Comparison of ENCODE assay signal across 16 cellular contexts in genomic region chr15:62533687-62534086, GRCh38.
DNase-seq lines count a peak whose midpoint lies in the region; TF ChIP-seq lines count a peak whose summit lies in the region.
"Had no signal": no experiment of that assay in that cellular context is flagged by ENCODE, and none has a peak within 500 bp of the region (broad histone marks: within the 10 kb centered on the region; RNA-seq: fewer than 3 reads in every experiment).

No MANE protein-coding gene starts in this region.

- no peaks in the 10 kb centered on the region for H3K27me3 Mint-ChIP-seq in endodermal cell (ENCODE audit: insufficient read depth)
- H3K27me3 Mint-ChIP-seq in T-helper 2 cell treated with Interferon-gamma antibody and Interleukin-4, amounts not matched to agents 5 μg/mL and 100 μg/mL, for 36 hours (ENCODE audit: low read depth) = no peaks in the 10 kb centered on the region

- no peak overlapping the region for H3K4me3 Mint-ChIP-seq in endodermal cell
- no peak overlapping the region for H3K4me3 Mint-ChIP-seq in T-helper 2 cell treated with Interferon-gamma antibody and Interleukin-4, amounts not matched to agents 5 μg/mL and 100 μg/mL, for 36 hours
- H3K4me3 Mint-ChIP-seq: CD14-positive monocyte had no signal

- peaks cover 13% of the 10 kb centered on the region for H3K36me3 Mint-ChIP-seq in endodermal cell (ENCODE audit: low read depth)
- no peaks in the 10 kb centered on the region for H3K36me3 Mint-ChIP-seq in T-helper 2 cell treated with Interferon-gamma antibody and Interleukin-4, amounts not matched to agents 5 μg/mL and 100 μg/mL, for 36 hours (ENCODE audit: low read depth)
- H3K36me3 Mint-ChIP-seq: CD14-positive monocyte had no signal

- WGBS in endodermal cell (ENCODE audit: insufficient coverage in 1 of 2, insufficient read length in 1 of 2), 2 experiments = 62 to 70% methylated on average over 1 of the region's 1 CpG

- no peak for TF ChIP-seq CTCF in endodermal cell (conservative IDR thresholded peaks at IDR 0.05)

- H3K4me1 Mint-ChIP-seq in endodermal cell = peaks cover 30% of the 10 kb centered on the region
- H3K4me1 Mint-ChIP-seq in T-helper 2 cell treated with Interferon-gamma antibody and Interleukin-4, amounts not matched to agents 5 μg/mL and 100 μg/mL, for 36 hours (ENCODE audit: low read depth) = no peaks in the 10 kb centered on the region
- H3K4me1 Mint-ChIP-seq: CD14-positive monocyte had no signal

- no peak overlapping the region for H3K9ac ChIP-seq in endodermal cell (ENCODE audit: extremely low read depth, low read length, poor library complexity, severe bottlenecking)
- peak overlapping the region in 2 of 5 donors; percentile 35 to 47 for H3K9ac ChIP-seq in subcutaneous abdominal adipose tissue (ENCODE audit: low read length in 5 of 5)

- no peaks in the 10 kb centered on the region for H3K9me3 Mint-ChIP-seq in endodermal cell
- H3K9me3 Mint-ChIP-seq in T-helper 2 cell treated with Interferon-gamma antibody and Interleukin-4, amounts not matched to agents 5 μg/mL and 100 μg/mL, for 36 hours = no peaks in the 10 kb centered on the region

- H3K4me1 ChIP-seq in endodermal cell (ENCODE audit: control insufficient read depth, insufficient read depth, low read length) (peaks cover 6% of the 10 kb centered on the region), subcutaneous abdominal adipose tissue (ENCODE audit: control insufficient read depth in 5 of 5, insufficient read depth in 5 of 5, low read length in 5 of 5) (peaks cover 2 to 30% (median 24%) of the 10 kb centered on the region in 5 donors)

- H3K4me3 ChIP-seq in endodermal cell (ENCODE audit: low read length) (no peak overlapping the region), subcutaneous abdominal adipose tissue (ENCODE audit: low read depth in 1 of 5, low read length in 5 of 5) (no peak overlapping the region)
- H3K4me3 ChIP-seq: PC-9, SJSA1 had no signal

- peak; percentile 23 for DNase-seq in GM04504 (ENCODE audit: low read depth)
- DNase-seq in NCI-H524 treated with DMSO at 0.1 percent for 48 hours (lab: John Stamatoyannopoulos, UW) = peak; percentile 94
- peak; percentile 55 for DNase-seq in endodermal cell
- no peak for DNase-seq in T-helper 2 cell treated with Interferon-gamma antibody and Interleukin-4, amounts not matched to agents 5 μg/mL and 100 μg/mL, for 36 hours (ENCODE audit: low spot score)
- DNase-seq in stimulated activated naive CD4-positive, alpha-beta T cell treated with Interleukin-2 at 50 U/mL for 16 hours (lab: John Stamatoyannopoulos, UW) = no peak
- DNase-seq in activated CD4-positive, alpha-beta T cell treated with anti-CD3 and anti-CD28 coated beads for 4 hours = no peak
- DNase-seq: AML-193, DMS53, KBM-7, NCI-H146, NCI-H446, NCI-H774, PC-9 had no signal

- H3K27me3 ChIP-seq in endodermal cell (ENCODE audit: control insufficient read depth, insufficient read depth, low read length, poor library complexity, severe bottlenecking) (no peaks in the 10 kb centered on the region), subcutaneous abdominal adipose tissue (ENCODE audit: control insufficient read depth in 5 of 5, insufficient read depth in 4 of 5, low read length in 5 of 5) (no peaks in the 10 kb centered on the region)
- H3K27me3 ChIP-seq: SJSA1 had no signal

- H3K36me3 ChIP-seq in endodermal cell (ENCODE audit: control insufficient read depth, insufficient read depth, low read length) (peaks cover 6% of the 10 kb centered on the region), subcutaneous abdominal adipose tissue (ENCODE audit: control insufficient read depth in 5 of 5, insufficient read depth in 5 of 5, low read length in 5 of 5) (no peaks in the 10 kb centered on the region)
- H3K36me3 ChIP-seq: SJSA1 had no signal

- H3K27ac ChIP-seq in endodermal cell (ENCODE audit: low read depth, low read length) (no peak overlapping the region), subcutaneous abdominal adipose tissue (ENCODE audit: low read depth, low read length) (peak overlapping the region; percentile 72)
- H3K27ac ChIP-seq: PC-9, SJSA1 had no signal

- H3K9me3 ChIP-seq in endodermal cell (ENCODE audit: control insufficient read depth, low read length) (peaks cover 3% of the 10 kb centered on the region), subcutaneous abdominal adipose tissue (ENCODE audit: control insufficient read depth in 5 of 5, low read length in 5 of 5) (no peaks in the 10 kb centered on the region)
- H3K9me3 ChIP-seq: SJSA1 had no signal

- peak overlapping the region; percentile 26 for H3K27ac Mint-ChIP-seq in endodermal cell
- H3K27ac Mint-ChIP-seq in T-helper 2 cell treated with Interferon-gamma antibody and Interleukin-4, amounts not matched to agents 5 μg/mL and 100 μg/mL, for 36 hours = no peak overlapping the region
- H3K27ac Mint-ChIP-seq: CD14-positive monocyte had no signal

Comparison
In these comparisons a context has a peak if more than half of its experiments do, and no peak if none do; other contexts are left out.
1. DNase-seq: peak in GM04504 (single experiment), NCI-H524 treated with DMSO at 0.1 percent for 48 hours (single experiment) and endodermal cell (single experiment); none in T-helper 2 cell treated with Interferon-gamma antibody and Interleukin-4, amounts not matched to agents 5 μg/mL and 100 μg/mL, for 36 hours (single experiment), stimulated activated naive CD4-positive, alpha-beta T cell treated with Interleukin-2 at 50 U/mL for 16 hours (single experiment) and activated CD4-positive, alpha-beta T cell treated with anti-CD3 and anti-CD28 coated beads for 4 hours (0 of 2).